In genomic region chr1:12614402-12615165, GRCh38 we compare ENCODE assay signal across 1 cellular context.
TF ChIP-seq lines count a peak whose summit lies in the region.

No MANE protein-coding gene starts in this region.

TF ChIP-seq in HepG2, 621 proteins besides CTCF, POLR2A, EP300 and RAD21 (continued from another document and continues in another):
- TF ChIP-seq FOXP4 (CRISPR knock-in tag; IDR thresholded peaks at IDR 0.05) (peak; percentile 84), CBFB (CRISPR knock-in tag; IDR thresholded peaks at IDR 0.05) (no peak), POLR2AphosphoS5 (IDR thresholded peaks at IDR 0.05; ENCODE audit: low read depth, low read length) (peak; percentile 68), SPEN (CRISPR knock-in tag; IDR thresholded peaks at IDR 0.05; ENCODE audit: low read depth) (peak; percentile 61; the same call in 1 of the 2 replicates), ZNF569 (CRISPR knock-in tag; IDR thresholded peaks at IDR 0.05; ENCODE audit: borderline replicate concordance) (no peak), ZNF687 (CRISPR knock-in tag; IDR thresholded peaks at IDR 0.05) (peak; percentile 53; the same call in 1 of the 2 replicates), BORCS8-MEF2B (CRISPR knock-in tag; IDR thresholded peaks at IDR 0.05) (no peak), RBFOX2 (IDR thresholded peaks at IDR 0.05; ENCODE audit: low read depth, low read length) (peak; percentile 79), THAP8 (CRISPR knock-in tag; IDR thresholded peaks at IDR 0.05; ENCODE audit: borderline replicate concordance) (no peak), CEBPG (CRISPR knock-in tag; IDR thresholded peaks at IDR 0.05) (peak; percentile 85), TGIF2 (CRISPR knock-in tag; IDR thresholded peaks at IDR 0.05) (peak; percentile 63), FOSL1 (CRISPR knock-in tag; IDR thresholded peaks at IDR 0.05; ENCODE audit: borderline replicate concordance) (peak; percentile 27; the same call in 1 of the 2 replicates), KLF11 (CRISPR knock-in tag; IDR thresholded peaks at IDR 0.05) (no peak; the same call in 1 of the 2 replicates), ZNF329 (CRISPR knock-in tag; IDR thresholded peaks at IDR 0.05; ENCODE audit: low read depth) (no peak), TARDBP (CRISPR knock-in tag; IDR thresholded peaks at IDR 0.05) (no peak), HOXA3 (CRISPR knock-in tag; IDR thresholded peaks at IDR 0.05) (peak; percentile 56; the same call in 1 of the 2 replicates), ZNF550 (CRISPR knock-in tag; IDR thresholded peaks at IDR 0.05; ENCODE audit: borderline replicate concordance) (no peak), AGO2 (optimal IDR thresholded peaks at IDR 0.05; ENCODE audit: low read depth, low read length) (peak; percentile 29), UBTF (CRISPR knock-in tag; IDR thresholded peaks at IDR 0.05) (peak; percentile 24; the same call in 1 of the 2 replicates), TFE3 (CRISPR knock-in tag; IDR thresholded peaks at IDR 0.05) (peak; percentile 41; the same call in 1 of the 2 replicates), CENPX (CRISPR knock-in tag; IDR thresholded peaks at IDR 0.05) (no peak), BCL6 (CRISPR knock-in tag; IDR thresholded peaks at IDR 0.05) (peak; percentile 75), MED1 (CRISPR knock-in tag; IDR thresholded peaks at IDR 0.05) (peak; percentile 86), HNRNPLL (IDR thresholded peaks at IDR 0.05; ENCODE audit: low read depth, low read length, poor library complexity, severe bottlenecking) (no peak), ZNF567 (CRISPR knock-in tag; IDR thresholded peaks at IDR 0.05; ENCODE audit: borderline replicate concordance) (no peak), ZNF335 (CRISPR knock-in tag; IDR thresholded peaks at IDR 0.05) (no peak), RFXANK (CRISPR knock-in tag; IDR thresholded peaks at IDR 0.05) (no peak), HHEX (CRISPR knock-in tag; IDR thresholded peaks at IDR 0.05) (0 out of 2 replicates have a peak, but pooled peaks have one; percentile 13), PHB2 (IDR thresholded peaks at IDR 0.05; ENCODE audit: partially characterized antibody) (no peak), ETV5 (CRISPR knock-in tag; IDR thresholded peaks at IDR 0.05; ENCODE audit: borderline replicate concordance) (peak; percentile 57; the same call in 1 of the 2 replicates), ZNF468 (CRISPR knock-in tag; IDR thresholded peaks at IDR 0.05) (no peak), BCLAF1 (IDR thresholded peaks at IDR 0.05) (no peak), ISL2 (CRISPR knock-in tag; IDR thresholded peaks at IDR 0.05) (peak; percentile 58; the same call in 1 of the 2 replicates), ZNF256 (CRISPR knock-in tag; conservative IDR thresholded peaks at IDR 0.05) (no peak), ZGPAT (CRISPR knock-in tag; IDR thresholded peaks at IDR 0.05) (0 out of 2 replicates have a peak, but pooled peaks have one; percentile 36), ZNF333 (CRISPR knock-in tag; IDR thresholded peaks at IDR 0.05; ENCODE audit: borderline replicate concordance) (no peak), ZNF724P (CRISPR knock-in tag; IDR thresholded peaks at IDR 0.05; ENCODE audit: borderline replicate concordance) (no peak), ATAD3A (CRISPR knock-in tag; IDR thresholded peaks at IDR 0.05) (no peak), ZBTB37 (CRISPR knock-in tag; IDR thresholded peaks at IDR 0.05) (0 out of 2 replicates have a peak, but pooled peaks have one; percentile 39), TBX3 (IDR thresholded peaks at IDR 0.05; ENCODE audit: borderline replicate concordance) (peak; percentile 27; the same call in 1 of the 2 replicates), ZMAT3 (CRISPR knock-in tag; conservative IDR thresholded peaks at IDR 0.05) (no peak), MED13 (CRISPR knock-in tag; IDR thresholded peaks at IDR 0.05) (no peak), ATF7-NPFF (CRISPR knock-in tag; IDR thresholded peaks at IDR 0.05; ENCODE audit: low read depth) (no peak), PITX1 (CRISPR knock-in tag; IDR thresholded peaks at IDR 0.05) (peak; percentile 66; the same call in 1 of the 2 replicates), ARNT2 (CRISPR knock-in tag; IDR thresholded peaks at IDR 0.05; ENCODE audit: low read depth) (no peak), HNRNPK (IDR thresholded peaks at IDR 0.05; ENCODE audit: low read depth, low read length, poor library complexity, severe bottlenecking) (no peak), NR1H2 (CRISPR knock-in tag; IDR thresholded peaks at IDR 0.05; ENCODE audit: borderline replicate concordance, low read depth) (no peak), PTBP1 (IDR thresholded peaks at IDR 0.05; ENCODE audit: low read depth, low read length, poor library complexity, severe bottlenecking) (no peak), DR1 (CRISPR knock-in tag; IDR thresholded peaks at IDR 0.05) (no peak), ZNF136 (CRISPR knock-in tag; IDR thresholded peaks at IDR 0.05; ENCODE audit: low read depth) (no peak), ZNF704 (CRISPR knock-in tag; IDR thresholded peaks at IDR 0.05; ENCODE audit: borderline replicate concordance) (no peak)
